In genomic region chr22:38303974-38304373, GRCh38 we compare ENCODE assay signal across 17 cellular contexts. TPM values are rescaled to one million over a fixed set of nuclear protein-coding genes. Genes with fewer than 3 reads are reported as not detected.
A peak's percentile ranks its signal among the peaks of the same experiment; 100 is the strongest.
DNase-seq lines count a peak whose midpoint lies in the region; ATAC-seq and TF ChIP-seq lines count a peak whose summit lies in the region.
"Had no signal": no experiment of that assay in that cellular context is flagged by ENCODE, and none has a peak within 500 bp of the region (broad histone marks: within the 10 kb centered on the region; RNA-seq: fewer than 3 reads in every experiment).

No MANE protein-coding gene starts in this region.

- BruUV-seq in mammary epithelial cell (replicated peaks; lab: Mats Ljungman, UMichigan), result no TSS peak

- no peak for ATAC-seq in thoracic aorta (ENCODE audit: insufficient number of reproducible peaks, low FRiP score, low read depth)
- no peak for ATAC-seq in HG02973 (IDR thresholded peaks at IDR 0.05; ENCODE audit: unreplicated experiment)
- ATAC-seq: SK-N-SH treated with all-trans-retinoic acid at 6 μM for 48 hours had no signal

- H3K27me3 ChIP-seq in mammary epithelial cell (ENCODE audit: insufficient read depth, low read length) (no peaks in the 10 kb centered on the region), mesenchymal stem cell (ENCODE audit: control insufficient read depth in 1 of 2, insufficient read depth in 1 of 2, low read length in 2 of 2) (no peaks in the 10 kb centered on the region), thoracic aorta (replicated peaks; ENCODE audit: insufficient read depth) (no peaks in the 10 kb centered on the region)

- H3K9ac ChIP-seq in mammary epithelial cell (ENCODE audit: insufficient read depth, low read length) (no peak overlapping the region), mesenchymal stem cell (ENCODE audit: low read length) (peak overlapping the region; percentile 72)

- H3K14ac ChIP-seq in mesenchymal stem cell (ENCODE audit: low read length in 2 of 2), result peak overlapping the region in 1 of 2 experiments; percentile 46

- H3K4ac ChIP-seq in mesenchymal stem cell (ENCODE audit: low read depth in 1 of 2, low read length in 2 of 2), result no peak overlapping the region

- WGBS in mammary epithelial cell (ENCODE audit: low coverage, missing lambda C conversion rate), result 78% methylated on average over 5 of the region's 5 CpGs
- WGBS in mesenchymal stem cell, result 95% methylated on average over 3 of the region's 5 CpGs

- H3K27ac ChIP-seq in mammary epithelial cell (ENCODE audit: insufficient read depth, low read depth, low read length), result peak overlapping the region; percentile 18
- H3K27ac ChIP-seq in mesenchymal stem cell (ENCODE audit: low read length, poor library complexity, severe bottlenecking), result peak overlapping the region; percentile 31
- peak overlapping the region; percentile 66 to 67 for H3K27ac ChIP-seq in thoracic aorta
- H3K27ac ChIP-seq: 22Rv1, HL-60, psoas muscle had no signal

- peak overlapping the region; percentile 10 for H3K27ac Mint-ChIP-seq in T-helper 2 cell treated with Interferon-gamma antibody and Interleukin-4, amounts not matched to agents 5 μg/mL and 100 μg/mL, for 36 hours
- H3K27ac Mint-ChIP-seq: stimulated activated naive CD8-positive, alpha-beta T cell treated with anti-CD3 and anti-CD28 coated beads, Interleukin-15, Interleukin-2, amounts not matched to agents 100 ng/mL and 50 ng/mL, for 24 hours had no signal

- peak overlapping the region; percentile 12 for H4K8ac ChIP-seq in mesenchymal stem cell (ENCODE audit: low read length)

- H3K36me3 ChIP-seq in mammary epithelial cell (ENCODE audit: insufficient read depth, low read length) (peaks cover 35% of the 10 kb centered on the region), mesenchymal stem cell (ENCODE audit: control insufficient read depth in 1 of 2, insufficient read depth in 2 of 2, low read depth in 1 of 2, low read length in 2 of 2) (peaks cover 68 to 75% of the 10 kb centered on the region in 2 experiments), thoracic aorta (peaks cover 39% of the 10 kb centered on the region)

- no peak overlapping the region for H2BK120ac ChIP-seq in mesenchymal stem cell (ENCODE audit: low read depth, low read length)

- CTCF ChIA-PET in mammary epithelial cell (lab: Charles Lee; ENCODE audit: low non-redundant PET), result no interaction called here

- no peak for DNase-seq in T-helper 2 cell treated with Interferon-gamma antibody and Interleukin-4, amounts not matched to agents 5 μg/mL and 100 μg/mL, for 36 hours (ENCODE audit: low spot score)
- DNase-seq in T-helper 2 cell, result no peak
- DNase-seq in mammary epithelial cell, result no peak
- no peak for DNase-seq in mesenchymal stem cell
- no peak for DNase-seq in thoracic aorta (ENCODE audit: low spot score)
- DNase-seq in activated CD8-positive, alpha-beta memory T cell treated with anti-CD3 and anti-CD28 coated beads, Interleukin-2, amount 50 U/mL, for 4 hours, result no peak
- no peak for DNase-seq in HK-2 (ENCODE audit: unreplicated experiment)
- DNase-seq: activated CD4-positive, CD25-positive, alpha-beta regulatory T cell; effector memory CD4-positive, alpha-beta T cell; midbrain; stimulated activated CD4-positive, alpha-beta T cell treated with anti-CD3 and anti-CD28 coated beads, Interleukin-4, amount 100 ng/mL, for 1 hour had no signal

- no peaks in the 10 kb centered on the region for H3K9me3 Mint-ChIP-seq in T-helper 2 cell treated with Interferon-gamma antibody and Interleukin-4, amounts not matched to agents 5 μg/mL and 100 μg/mL, for 36 hours
- H3K9me3 Mint-ChIP-seq: stimulated activated naive CD8-positive, alpha-beta T cell treated with anti-CD3 and anti-CD28 coated beads, Interleukin-15, Interleukin-2, amounts not matched to agents 100 ng/mL and 50 ng/mL, for 24 hours had no signal

- dilution Hi-C loops in mammary epithelial cell (cut with HindIII; ENCODE audit: low sequenced_read_pairs), result loop anchor here (10.0 kb wide), 2 partner anchors 119 to 209 kb away; partner anchors contain the start of gene PLA2G6

- H2AFZ ChIP-seq in mammary epithelial cell (ENCODE audit: low read depth, low read length), result no peak overlapping the region
- no peak overlapping the region for H2AFZ ChIP-seq in mesenchymal stem cell (ENCODE audit: low read depth, low read length)

- peaks cover 15% of the 10 kb centered on the region for H3K4me1 Mint-ChIP-seq in T-helper 2 cell treated with Interferon-gamma antibody and Interleukin-4, amounts not matched to agents 5 μg/mL and 100 μg/mL, for 36 hours (ENCODE audit: low read depth)

- no peak overlapping the region for H4K91ac ChIP-seq in mesenchymal stem cell (ENCODE audit: low read length)

- peaks cover 57% of the 10 kb centered on the region for H3K4me1 ChIP-seq in mammary epithelial cell (ENCODE audit: insufficient read depth, low read length)
- peaks cover 39% of the 10 kb centered on the region for H3K4me1 ChIP-seq in mesenchymal stem cell (ENCODE audit: control insufficient read depth, insufficient read depth, low read depth, low read length)
- peaks cover 21 to 56% of the 10 kb centered on the region in 2 donors for H3K4me1 ChIP-seq in thoracic aorta (ENCODE audit: control insufficient read depth in 1 of 2, low read depth in 2 of 2)

- H3K9me3 ChIP-seq in mammary epithelial cell (replicated peaks; ENCODE audit: insufficient read depth, low read length) (no peaks in the 10 kb centered on the region), mesenchymal stem cell (ENCODE audit: control insufficient read depth, low read length) (no peaks in the 10 kb centered on the region), thoracic aorta (no peaks in the 10 kb centered on the region)
- H3K9me3 ChIP-seq: psoas muscle had no signal

- H3K4me2 ChIP-seq in mammary epithelial cell (ENCODE audit: insufficient read depth, low read depth, low read length) (peak overlapping the region; percentile 16), mesenchymal stem cell (ENCODE audit: low read length, poor library complexity, severe bottlenecking) (no peak overlapping the region)

- no peak overlapping the region for H2BK5ac ChIP-seq in mesenchymal stem cell (ENCODE audit: low read depth, low read length, poor library complexity, severe bottlenecking)

- H3K79me1 ChIP-seq in mesenchymal stem cell (replicated peaks; ENCODE audit: low read length, poor library complexity, severe bottlenecking), result peaks cover 15% of the 10 kb centered on the region

- no peak overlapping the region for H3K4me3 Mint-ChIP-seq in T-helper 2 cell treated with Interferon-gamma antibody and Interleukin-4, amounts not matched to agents 5 μg/mL and 100 μg/mL, for 36 hours
- H3K4me3 Mint-ChIP-seq: stimulated activated naive CD8-positive, alpha-beta T cell treated with anti-CD3 and anti-CD28 coated beads, Interleukin-15, Interleukin-2, amounts not matched to agents 100 ng/mL and 50 ng/mL, for 24 hours had no signal

- H2BK12ac ChIP-seq in mesenchymal stem cell (ENCODE audit: low read length in 2 of 2), result peak overlapping the region in 1 of 2 experiments; percentile 4

- H3K4me3 ChIP-seq in mammary epithelial cell (replicated peaks in 1 of 3; ENCODE audit: insufficient read depth in 1 of 3, low read depth in 2 of 3, low read length in 3 of 3) (no peak overlapping the region), mesenchymal stem cell (ENCODE audit: insufficient read depth in 1 of 2, low read depth in 1 of 2, low read length in 2 of 2) (no peak overlapping the region), thoracic aorta (no peak overlapping the region)
- H3K4me3 ChIP-seq: psoas muscle had no signal

- peak overlapping the region in 1 of 2 experiments; percentile 34 for H3K23ac ChIP-seq in mesenchymal stem cell (ENCODE audit: low read length in 2 of 2)

- peaks cover 2% of the 10 kb centered on the region for H4K20me1 ChIP-seq in mammary epithelial cell (ENCODE audit: insufficient read depth, low read length)

- intact Hi-C loops in mammary epithelial cell (cut with micrococcal nuclease), result no loop called here

- no peak overlapping the region for H2AK5ac ChIP-seq in mesenchymal stem cell (ENCODE audit: low read length, severe bottlenecking)

- in situ Hi-C loops in mammary epithelial cell (cut with MboI; ENCODE audit: low sequenced_read_pairs in 2 of 2), result no loop called here

- H3K79me2 ChIP-seq in mammary epithelial cell (ENCODE audit: insufficient read depth, low read length), result peaks cover 92% of the 10 kb centered on the region

- H2BK15ac ChIP-seq in mesenchymal stem cell (ENCODE audit: low read depth, poor library complexity, severe bottlenecking), result no peak overlapping the region

- H3K27me3 Mint-ChIP-seq in T-helper 2 cell treated with Interferon-gamma antibody and Interleukin-4, amounts not matched to agents 5 μg/mL and 100 μg/mL, for 36 hours (ENCODE audit: low read depth), result no peaks in the 10 kb centered on the region
- H3K27me3 Mint-ChIP-seq: stimulated activated naive CD8-positive, alpha-beta T cell treated with anti-CD3 and anti-CD28 coated beads, Interleukin-15, Interleukin-2, amounts not matched to agents 100 ng/mL and 50 ng/mL, for 24 hours had no signal

- peak overlapping the region in 1 of 2 experiments; percentile 2 for H3K18ac ChIP-seq in mesenchymal stem cell (ENCODE audit: low read depth in 1 of 2, low read length in 2 of 2)

- TF ChIP-seq CTCF in mammary epithelial cell (conservative IDR thresholded peaks at IDR 0.05 in 1 of 2, IDR thresholded peaks at IDR 0.05 in 1 of 2; ENCODE audit: extremely low read depth in 1 of 2, insufficient read depth in 1 of 2, low read depth in 1 of 2, low read length in 2 of 2) (no peak), thoracic aorta (IDR thresholded peaks at IDR 0.05) (no peak)

- H3K36me3 Mint-ChIP-seq in T-helper 2 cell treated with Interferon-gamma antibody and Interleukin-4, amounts not matched to agents 5 μg/mL and 100 μg/mL, for 36 hours (ENCODE audit: low read depth), result peaks cover 22% of the 10 kb centered on the region

RNA-seq across cellular contexts. Expression of gene CSNK1E, which starts 13.3 kb away (rescaled TPM):
- total RNA-seq in mammary epithelial cell (100 to 1,000 TPM; 156 to 370 TPM), thoracic aorta (100 to 1,000 TPM in 1 of 2 donors, 10 to 100 TPM in 1; 98.1 to 140 TPM)
- 255 TPM for polyA plus RNA-seq in mammary epithelial cell
- 212 TPM for polyA minus RNA-seq in mammary epithelial cell
- polyA plus RNA-seq in mesenchymal stem cell (2013, experiment 1 of 2), result 175 TPM
- 170 TPM for polyA plus RNA-seq in mesenchymal stem cell (2013, experiment 2 of 2)

RNA-seq across cellular contexts. Expression of gene TMEM184B, which starts 31.2 kb away (rescaled TPM):
- total RNA-seq in mammary epithelial cell (10 to 100 TPM; 26.2 to 68.5 TPM), thoracic aorta (100 to 1,000 TPM; 134 to 254 TPM)
- polyA plus RNA-seq in mammary epithelial cell, result 41.1 TPM
- 58.2 TPM for polyA minus RNA-seq in mammary epithelial cell
- 71.3 TPM for polyA plus RNA-seq in mesenchymal stem cell (2013, experiment 1 of 2)
- polyA plus RNA-seq in mesenchymal stem cell (2013, experiment 2 of 2), result 71.6 TPM
